ENCODE assay signal across 34 cellular contexts in genomic region chr9:107405511-107405910, GRCh38.
"Had no signal": no experiment of that assay in that cellular context is flagged by ENCODE, and none has a peak within 500 bp of the region (broad histone marks: within the 10 kb centered on the region; RNA-seq: fewer than 3 reads in every experiment).

No MANE protein-coding gene starts in this region.

- DNase-seq: activated B cell treated with CpG ODN at 0.5 μM for 24 hours; activated CD4-positive, alpha-beta memory T cell treated with anti-CD3 and anti-CD28 coated beads for 36 hours; activated CD4-positive, alpha-beta T cell treated with anti-CD3 and anti-CD28 coated beads for 4 hours; activated CD4-positive, alpha-beta T cell treated with anti-CD3 and anti-CD28 coated beads, Interleukin-2, amount 10 ng/mL, durations not matched to agents 24 days and 14 days; activated CD4-positive, alpha-beta T cell treated with anti-CD3 and anti-CD28 coated beads, Interleukin-2, amount 50 U/mL, for 1 hour; activated CD4-positive, alpha-beta T cell treated with anti-CD3 and anti-CD28 coated beads, Interleukin-2, amount 50 U/mL, for 4 hours; activated CD4-positive, CD25-positive, alpha-beta regulatory T cell treated with anti-CD3 and anti-CD28 coated beads, Interleukin-2, amount 50 U/mL, for 72 hours; activated CD8-positive, alpha-beta memory T cell treated with anti-CD3 and anti-CD28 coated beads, Interleukin-2, amount 50 U/mL, for 4 hours; activated CD8-positive, alpha-beta T cell treated with anti-CD3 and anti-CD28 coated beads for 36 hours; activated effector memory CD4-positive, alpha-beta T cell treated with anti-CD3 and anti-CD28 coated beads, Interleukin-2, amount 50 U/mL, for 16 hours; activated gamma-delta T cell treated with Interleukin-2 at 50 U/mL for 16 hours; activated naive CD4-positive, alpha-beta T cell; activated naive CD4-positive, alpha-beta T cell treated with anti-CD3 and anti-CD28 coated beads for 36 hours; activated naive CD4-positive, alpha-beta T cell treated with anti-CD3 and anti-CD28 coated beads, Interleukin-2, amount 50 U/mL, for 16 hours; activated naive CD8-positive, alpha-beta T cell treated with anti-CD3 and anti-CD28 coated beads for 36 hours; activated T-cell treated with anti-CD3 and anti-CD28 coated beads for 4 hours; activated T-cell treated with anti-CD3 and anti-CD28 coated beads, Interleukin-2, amount 50 U/mL, for 1 hour; activated T-cell treated with anti-CD3 and anti-CD28 coated beads, Interleukin-2, amount 50 U/mL, for 4 hours; activated T-cell treated with anti-CD3 and anti-CD28 coated beads, Interleukin-2, amount 50 U/mL, for 72 hours; adrenal gland; amniotic stem cell; aorta; body of pancreas; brain microvascular endothelial cell; caudate nucleus; cerebellar nuclear complex; T-helper 1 cell; T-helper 2 cell; T-helper 9 cell had no signal

- H3K4me1 ChIP-seq: adrenal gland, body of pancreas, breast epithelium had no signal

- H3K4me3 ChIP-seq: adrenal gland, body of pancreas, breast epithelium, cardiac muscle cell had no signal

- H3K36me3 ChIP-seq: adrenal gland, brain microvascular endothelial cell, breast epithelium, cardiac muscle cell had no signal

- H3K9me3 ChIP-seq: adrenal gland, body of pancreas, breast epithelium had no signal

- H3K27me3 ChIP-seq: adrenal gland, body of pancreas, brain microvascular endothelial cell, breast epithelium, cardiac muscle cell had no signal

- H3K27ac ChIP-seq: adrenal gland, body of pancreas, brain microvascular endothelial cell, breast epithelium, cardiac muscle cell, VCaP had no signal

- FAIRE-seq: astrocyte, TTC549 had no signal
